1 cellular context compared by ENCODE assay signal in the genomic region with DNA sequence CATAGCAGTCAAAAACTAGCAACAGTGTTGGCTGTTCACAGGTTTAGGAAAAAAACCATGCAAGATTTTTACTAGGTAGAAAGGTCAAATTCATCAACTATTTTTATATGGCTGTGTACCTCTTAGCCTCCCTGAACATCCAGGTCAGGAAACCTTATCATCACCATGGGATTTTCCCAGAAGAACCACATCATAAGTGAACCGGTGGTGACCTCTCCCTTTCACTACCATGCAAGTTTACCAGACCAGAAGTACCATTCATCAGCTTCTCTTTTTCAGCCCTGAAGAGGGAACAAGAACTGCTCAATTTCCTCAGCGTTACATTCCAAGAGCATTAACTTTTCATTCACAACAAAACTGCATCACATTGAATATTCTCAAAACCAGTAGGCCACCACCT.
TF ChIP-seq lines count a peak whose summit lies in the region.

No MANE protein-coding gene starts in this region.

TF ChIP-seq in neural cell, 6 proteins besides CTCF, POLR2A, EP300 and RAD21 (continued from another document):
- TF ChIP-seq, protein P1, sequence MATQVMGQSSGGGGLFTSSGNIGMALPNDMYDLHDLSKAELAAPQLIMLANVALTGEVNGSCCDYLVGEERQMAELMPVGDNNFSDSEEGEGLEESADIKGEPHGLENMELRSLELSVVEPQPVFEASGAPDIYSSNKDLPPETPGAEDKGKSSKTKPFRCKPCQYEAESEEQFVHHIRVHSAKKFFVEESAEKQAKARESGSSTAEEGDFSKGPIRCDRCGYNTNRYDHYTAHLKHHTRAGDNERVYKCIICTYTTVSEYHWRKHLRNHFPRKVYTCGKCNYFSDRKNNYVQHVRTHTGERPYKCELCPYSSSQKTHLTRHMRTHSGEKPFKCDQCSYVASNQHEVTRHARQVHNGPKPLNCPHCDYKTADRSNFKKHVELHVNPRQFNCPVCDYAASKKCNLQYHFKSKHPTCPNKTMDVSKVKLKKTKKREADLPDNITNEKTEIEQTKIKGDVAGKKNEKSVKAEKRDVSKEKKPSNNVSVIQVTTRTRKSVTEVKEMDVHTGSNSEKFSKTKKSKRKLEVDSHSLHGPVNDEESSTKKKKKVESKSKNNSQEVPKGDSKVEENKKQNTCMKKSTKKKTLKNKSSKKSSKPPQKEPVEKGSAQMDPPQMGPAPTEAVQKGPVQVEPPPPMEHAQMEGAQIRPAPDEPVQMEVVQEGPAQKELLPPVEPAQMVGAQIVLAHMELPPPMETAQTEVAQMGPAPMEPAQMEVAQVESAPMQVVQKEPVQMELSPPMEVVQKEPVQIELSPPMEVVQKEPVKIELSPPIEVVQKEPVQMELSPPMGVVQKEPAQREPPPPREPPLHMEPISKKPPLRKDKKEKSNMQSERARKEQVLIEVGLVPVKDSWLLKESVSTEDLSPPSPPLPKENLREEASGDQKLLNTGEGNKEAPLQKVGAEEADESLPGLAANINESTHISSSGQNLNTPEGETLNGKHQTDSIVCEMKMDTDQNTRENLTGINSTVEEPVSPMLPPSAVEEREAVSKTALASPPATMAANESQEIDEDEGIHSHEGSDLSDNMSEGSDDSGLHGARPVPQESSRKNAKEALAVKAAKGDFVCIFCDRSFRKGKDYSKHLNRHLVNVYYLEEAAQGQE (IDR thresholded peaks at IDR 0.05; ENCODE audit: borderline replicate concordance): no peak
- TF ChIP-seq TAF1 (IDR thresholded peaks at IDR 0.05; ENCODE audit: low read depth): no peak
TF ChIP-seq in neural cell: peak in this region for 0.
